In genomic region chr6:111086685-111087084, GRCh38 we compare ENCODE assay signal across 9 cellular contexts. TPM values are rescaled to one million over a fixed set of nuclear protein-coding genes. Genes with fewer than 3 reads are reported as not detected.
DNase-seq lines count a peak whose midpoint lies in the region; ATAC-seq, FAIRE-seq and TF ChIP-seq lines count a peak whose summit lies in the region.
"Had no signal": no experiment of that assay in that cellular context is flagged by ENCODE, and none has a peak within 500 bp of the region (broad histone marks: within the 10 kb centered on the region; RNA-seq: fewer than 3 reads in every experiment).

No MANE protein-coding gene starts in this region.

- H3K27ac ChIP-seq in right cardiac atrium (ENCODE audit: low read length) (no peak overlapping the region), small intestine (ENCODE audit: low read depth in 1 of 2, low read length in 1 of 2) (no peak overlapping the region)

- ATAC-seq in right cardiac atrium, result no peak
- no peak for ATAC-seq in HG03565 (IDR thresholded peaks at IDR 0.05; ENCODE audit: unreplicated experiment)

- H3K36me3 ChIP-seq in HAP-1 (replicated peaks), result no peaks in the 10 kb centered on the region
- no peaks in the 10 kb centered on the region for H3K36me3 ChIP-seq in small intestine (ENCODE audit: control insufficient read depth in 2 of 2, insufficient read depth in 2 of 2, low read length in 2 of 2)

- no peak for DNase-seq in HAP-1 (ENCODE audit: low spot score in 2 of 2)
- no peak for DNase-seq in right cardiac atrium
- DNase-seq in small intestine, result no peak
- no peak for DNase-seq in dedifferentiated amniotic fluid mesenchymal stem cell (ENCODE audit: extremely low spot score)
- DNase-seq in retina, result no peak
- DNase-seq in GM19238 (ENCODE audit: insufficient read length, low spot score), result no peak

- in situ Hi-C loops in HAP-1 (cut with MboI; ENCODE audit: low sequenced_read_pairs), result no loop called here

- H3K4me1 ChIP-seq in HAP-1 (peaks cover 21% of the 10 kb centered on the region), right cardiac atrium (ENCODE audit: control insufficient read depth, insufficient read depth, low read length) (no peaks in the 10 kb centered on the region), small intestine (ENCODE audit: control insufficient read depth in 2 of 2, insufficient read depth in 1 of 2, low read depth in 1 of 2, low read length in 1 of 2) (no peaks in the 10 kb centered on the region)

- TF ChIP-seq CTCF in WI38 (IDR thresholded peaks at IDR 0.05; ENCODE audit: low read depth, low read length), result no peak

- WGBS in right cardiac atrium, result 19% methylated on average over 5 of the region's 5 CpGs
- WGBS in small intestine, 3 donors, result 6 to 16% (median 13%) methylated on average over 5 of the region's 5 CpGs

- H3K4me3 ChIP-seq in HAP-1 (peak overlapping the region; percentile 67), WI38 (ENCODE audit: low read depth, low read length) (peak overlapping the region; percentile 54), right cardiac atrium (ENCODE audit: low read length) (peak overlapping the region; percentile 62), small intestine (ENCODE audit: low read depth in 1 of 2, low read length in 2 of 2) (peak overlapping the region; percentile 68 to 88)

- H3K9me3 ChIP-seq in HAP-1 (no peaks in the 10 kb centered on the region), right cardiac atrium (ENCODE audit: control insufficient read depth, low read length) (no peaks in the 10 kb centered on the region), small intestine (ENCODE audit: control insufficient read depth, low read depth) (no peaks in the 10 kb centered on the region)

- intact Hi-C loops in right cardiac atrium (cut with DNase I), result no loop called here

- H3K27me3 ChIP-seq in HAP-1 (ENCODE audit: low read depth), result no peaks in the 10 kb centered on the region
- H3K27me3 ChIP-seq in right cardiac atrium (ENCODE audit: control insufficient read depth, insufficient read depth), result no peaks in the 10 kb centered on the region
- H3K27me3 ChIP-seq in small intestine (ENCODE audit: control insufficient read depth in 2 of 2, insufficient read depth in 2 of 2, low read length in 2 of 2), result peaks cover 0 to 6% of the 10 kb centered on the region in 2 donors

- FAIRE-seq in small intestine (lab: Jason Lieb, UNC), result no peak
- FAIRE-seq: endometrium had no signal

RNA-seq across cellular contexts. Expression of gene SLC16A10, which starts 0.6 kb away (rescaled TPM):
- 10 to 100 TPM in 1 of 4 donors, 1 to 10 TPM in 3; 5.0 to 11.3 (median 5.4) TPM for total RNA-seq in right cardiac atrium
- 2.2 TPM for polyA plus RNA-seq in right cardiac atrium
- 1 to 10 TPM in 2 of 3 donors, under 1 TPM in 1; 0.81 to 4.6 (median 4.0) TPM for polyA plus RNA-seq in small intestine
